Comparison of ENCODE assay signal across 9 cellular contexts in the genomic region with DNA sequence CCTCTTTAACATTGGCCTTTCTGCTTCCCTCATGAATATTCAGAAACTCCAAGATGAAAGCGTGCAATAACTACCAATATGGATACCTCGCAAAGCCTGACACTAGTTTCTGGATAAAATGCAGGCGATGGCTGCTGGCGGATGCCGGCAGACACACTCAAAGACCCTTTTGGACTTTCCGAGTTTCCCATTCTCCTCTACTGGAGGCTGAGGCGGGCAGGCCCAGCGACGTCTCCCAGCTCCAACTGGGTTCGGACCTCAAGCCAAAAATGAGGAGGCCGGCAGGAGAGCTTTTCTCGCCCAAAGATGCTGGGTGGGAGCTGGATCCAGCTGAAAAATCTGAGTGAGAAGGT. TPM values are rescaled to one million over a fixed set of nuclear protein-coding genes. Genes with fewer than 3 reads are reported as not detected.
DNase-seq lines count a peak whose midpoint lies in the region; ATAC-seq and TF ChIP-seq lines count a peak whose summit lies in the region.
"Had no signal": no experiment of that assay in that cellular context is flagged by ENCODE, and none has a peak within 500 bp of the region (broad histone marks: within the 10 kb centered on the region; RNA-seq: fewer than 3 reads in every experiment).

No MANE protein-coding gene starts in this region.

- peaks cover 2% of the 10 kb centered on the region for H3K36me3 Mint-ChIP-seq in activated CD8-positive, alpha-beta T cell treated with anti-CD3 and anti-CD28 coated beads, Interleukin-2, amount 10 ng/mL, durations not matched to agents 7 days and 5 days (ENCODE audit: low read depth)

- peaks cover 51% of the 10 kb centered on the region for H3K27me3 Mint-ChIP-seq in activated CD8-positive, alpha-beta T cell treated with anti-CD3 and anti-CD28 coated beads, Interleukin-2, amount 10 ng/mL, durations not matched to agents 7 days and 5 days (ENCODE audit: low read depth)

- H3K4me3 ChIP-seq in GM12864 (ENCODE audit: low read depth, low read length) (peak overlapping the region; percentile 56), hepatocyte (no peak overlapping the region), PC-9 (no peak overlapping the region)

- intact Hi-C loops in sciatic nerve (cut with DNase I): no loop called here
- intact Hi-C loops in PC-9 (cut with micrococcal nuclease; ENCODE audit: unreplicated experiment): no loop called here

- CTCF ChIA-PET in activated CD8-positive, alpha-beta T cell treated with anti-CD3 and anti-CD28 coated beads, Interleukin-2, amount 10 ng/mL, durations not matched to agents 7 days and 5 days (lab: Charles Lee): no interaction called here
- CTCF ChIA-PET in PC-9 (lab: Charles Lee): no interaction called here

- WGBS in hepatocyte (ENCODE audit: low lambda C conversion rate, missing lambda C conversion rate): 47% methylated on average over 12 of the region's 12 CpGs

- in situ Hi-C loops in KBM-7 (cut with MboI; ENCODE audit: low pct_unique_long_range_greater_than_20kb, low sequenced_read_pairs): no loop called here

- no peaks in the 10 kb centered on the region for H3F3A ChIP-seq in PC-9 (ENCODE audit: insufficient read depth, low read depth)

- no peak for TF ChIP-seq CTCF in GM12864 (IDR thresholded peaks at IDR 0.05; ENCODE audit: low read depth, low read length, missing control alignments)
- TF ChIP-seq CTCF in hepatocyte (IDR thresholded peaks at IDR 0.05; ENCODE audit: poor library complexity): no peak
- no peak for TF ChIP-seq CTCF in PC-9 (conservative IDR thresholded peaks at IDR 0.05)

- peak overlapping the region; percentile 50 for H3K27ac Mint-ChIP-seq in activated CD8-positive, alpha-beta T cell treated with anti-CD3 and anti-CD28 coated beads, Interleukin-2, amount 10 ng/mL, durations not matched to agents 7 days and 5 days

- DNase-seq in GM12864 (ENCODE audit: low read depth) (no peak), hepatocyte (ENCODE audit: low spot score) (no peak), sciatic nerve (ENCODE audit: low spot score) (peak; percentile 63), KBM-7 (no peak), PC-9 (no peak)
- no peak for DNase-seq in activated CD8-positive, alpha-beta T cell treated with anti-CD3 and anti-CD28 coated beads, Interleukin-2, amount 10 ng/mL, durations not matched to agents 7 days and 5 days
- DNase-seq in activated CD4-positive, alpha-beta T cell treated with anti-CD3 and anti-CD28 coated beads, Interleukin-2, amount 50 U/mL, for 48 hours: no peak
- DNase-seq: NCI-H510A treated with DMSO at 0.1 percent for 48 hours had no signal

- peaks cover 19% of the 10 kb centered on the region for H3K4me1 Mint-ChIP-seq in activated CD8-positive, alpha-beta T cell treated with anti-CD3 and anti-CD28 coated beads, Interleukin-2, amount 10 ng/mL, durations not matched to agents 7 days and 5 days (ENCODE audit: low read depth)

- H3K9me3 Mint-ChIP-seq in activated CD8-positive, alpha-beta T cell treated with anti-CD3 and anti-CD28 coated beads, Interleukin-2, amount 10 ng/mL, durations not matched to agents 7 days and 5 days (ENCODE audit: insufficient read depth): no peaks in the 10 kb centered on the region

- no peak for ATAC-seq in activated CD8-positive, alpha-beta T cell treated with anti-CD3 and anti-CD28 coated beads, Interleukin-2, amount 10 ng/mL, durations not matched to agents 7 days and 5 days
- ATAC-seq in sciatic nerve (peak; percentile 21), HG03565 (IDR thresholded peaks at IDR 0.05; ENCODE audit: unreplicated experiment) (no peak)

- H3K79me2 ChIP-seq in hepatocyte (no peaks in the 10 kb centered on the region), PC-9 (ENCODE audit: low read depth) (no peaks in the 10 kb centered on the region)

- H3K27me3 ChIP-seq in hepatocyte (peaks cover 26% of the 10 kb centered on the region), PC-9 (ENCODE audit: insufficient read depth, low read depth) (no peaks in the 10 kb centered on the region)

- POLR2A ChIA-PET in activated CD8-positive, alpha-beta T cell treated with anti-CD3 and anti-CD28 coated beads, Interleukin-2, amount 10 ng/mL, durations not matched to agents 7 days and 5 days (lab: Charles Lee): interaction anchor here (1.5 kb wide), 1 partner anchor 71 kb away, joined by 3 read pairs; no protein-coding TSS in a partner anchor
- POLR2A ChIA-PET in PC-9 (lab: Charles Lee; ENCODE audit: unreplicated experiment): no interaction called here

- H3K36me3 ChIP-seq in hepatocyte (replicated peaks; ENCODE audit: insufficient read depth, low read depth) (no peaks in the 10 kb centered on the region), PC-9 (ENCODE audit: low read depth) (no peaks in the 10 kb centered on the region)

- H3K27ac ChIP-seq in hepatocyte (peak overlapping the region; percentile 62), PC-9 (no peak overlapping the region)

- no TSS peak for BruUV-seq in PC-9 (replicated peaks; lab: Mats Ljungman, UMichigan)

- H3K4me1 ChIP-seq in hepatocyte (ENCODE audit: insufficient read depth) (no peaks in the 10 kb centered on the region), PC-9 (replicated peaks; ENCODE audit: insufficient read depth) (no peaks in the 10 kb centered on the region)

- no peaks in the 10 kb centered on the region for H4K20me1 ChIP-seq in hepatocyte (ENCODE audit: insufficient read depth, poor library complexity, severe bottlenecking)
- no peaks in the 10 kb centered on the region for H4K20me1 ChIP-seq in PC-9 (ENCODE audit: insufficient read depth)

- H3K4me2 ChIP-seq in hepatocyte (peak overlapping the region; percentile 96), PC-9 (no peak overlapping the region)

- H3K4me3 Mint-ChIP-seq in activated CD8-positive, alpha-beta T cell treated with anti-CD3 and anti-CD28 coated beads, Interleukin-2, amount 10 ng/mL, durations not matched to agents 7 days and 5 days: peak overlapping the region; percentile 76

- H3K9me2 ChIP-seq in hepatocyte (replicated peaks; ENCODE audit: insufficient read depth): no peaks in the 10 kb centered on the region
- H3K9me2 ChIP-seq in PC-9 (ENCODE audit: insufficient read depth): no peaks in the 10 kb centered on the region

- H2AFZ ChIP-seq in hepatocyte (peak overlapping the region; percentile 34), PC-9 (no peak overlapping the region)

- H3K9me3 ChIP-seq in hepatocyte (ENCODE audit: low read depth) (no peaks in the 10 kb centered on the region), PC-9 (ENCODE audit: insufficient read depth, low read depth) (no peaks in the 10 kb centered on the region)

RNA-seq across cellular contexts. Expression of gene FEZ1, which starts 0.4 kb away (rescaled TPM):
- total RNA-seq in activated CD8-positive, alpha-beta T cell treated with anti-CD3 and anti-CD28 coated beads, Interleukin-2, amount 10 ng/mL, durations not matched to agents 7 days and 5 days: 1 to 10 TPM in 1 of 2 experiments, under 1 TPM in 1; 0.92 to 1.2 TPM
- 11.0 and 13.2 TPM in 2 replicates for total RNA-seq in hepatocyte
- 12.1 and 18.5 TPM in 2 replicates for polyA plus RNA-seq in hepatocyte
- total RNA-seq in sciatic nerve: 151 TPM
- 0.57 and 1.3 TPM in 2 replicates for total RNA-seq in PC-9 (2021)

Comparison
In these comparisons a context has a peak if more than half of its experiments do, and no peak if none do; other contexts are left out.
1. RNA of gene FEZ1, which starts 0.4 kb away (total RNA-seq): 151 TPM in sciatic nerve (single experiment); 11.0 to 13.2 TPM in hepatocyte, 0.92 to 1.2 TPM in activated CD8-positive, alpha-beta T cell treated with anti-CD3 and anti-CD28 coated beads, Interleukin-2, amount 10 ng/mL, durations not matched to agents 7 days and 5 days and 0.57 to 1.3 TPM in PC-9; every median in the first group is over 10 times any median in the second.